1 cellular context compared by ENCODE assay signal in the genomic region with DNA sequence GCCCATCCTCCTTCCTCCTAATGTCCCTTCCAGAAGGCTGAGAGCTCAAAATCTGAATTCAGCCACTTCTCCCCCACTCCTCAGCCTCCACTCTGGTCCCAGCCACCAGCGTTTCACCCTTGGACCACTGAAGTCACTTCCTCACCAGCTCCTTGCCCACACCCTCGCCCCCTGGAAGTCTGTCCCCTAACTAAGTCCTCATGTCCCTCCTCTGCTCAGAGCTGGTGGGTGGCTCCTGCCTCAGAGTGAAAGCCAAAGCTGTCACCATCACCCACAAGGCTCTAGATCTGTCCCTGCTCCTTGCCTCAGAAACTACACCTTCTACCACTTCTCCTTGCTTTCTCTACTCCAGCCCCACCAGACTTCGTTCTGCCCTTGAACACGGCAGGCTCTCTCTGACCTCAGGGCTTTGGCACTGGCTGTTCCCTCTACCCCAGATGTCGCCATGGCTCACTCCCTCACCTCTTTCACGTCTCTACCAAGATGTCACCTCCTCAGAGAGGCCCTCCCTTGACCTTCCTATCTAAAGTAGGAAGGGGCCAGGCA.
TF ChIP-seq lines count a peak whose summit lies in the region.

No MANE protein-coding gene starts in this region.

TF ChIP-seq in GM23338, 12 proteins besides CTCF, POLR2A, EP300 and RAD21:
- TF ChIP-seq EZH2 (IDR thresholded peaks at IDR 0.05; ENCODE audit: low read depth, unreplicated experiment), result no peak
- TF ChIP-seq, protein P1, sequence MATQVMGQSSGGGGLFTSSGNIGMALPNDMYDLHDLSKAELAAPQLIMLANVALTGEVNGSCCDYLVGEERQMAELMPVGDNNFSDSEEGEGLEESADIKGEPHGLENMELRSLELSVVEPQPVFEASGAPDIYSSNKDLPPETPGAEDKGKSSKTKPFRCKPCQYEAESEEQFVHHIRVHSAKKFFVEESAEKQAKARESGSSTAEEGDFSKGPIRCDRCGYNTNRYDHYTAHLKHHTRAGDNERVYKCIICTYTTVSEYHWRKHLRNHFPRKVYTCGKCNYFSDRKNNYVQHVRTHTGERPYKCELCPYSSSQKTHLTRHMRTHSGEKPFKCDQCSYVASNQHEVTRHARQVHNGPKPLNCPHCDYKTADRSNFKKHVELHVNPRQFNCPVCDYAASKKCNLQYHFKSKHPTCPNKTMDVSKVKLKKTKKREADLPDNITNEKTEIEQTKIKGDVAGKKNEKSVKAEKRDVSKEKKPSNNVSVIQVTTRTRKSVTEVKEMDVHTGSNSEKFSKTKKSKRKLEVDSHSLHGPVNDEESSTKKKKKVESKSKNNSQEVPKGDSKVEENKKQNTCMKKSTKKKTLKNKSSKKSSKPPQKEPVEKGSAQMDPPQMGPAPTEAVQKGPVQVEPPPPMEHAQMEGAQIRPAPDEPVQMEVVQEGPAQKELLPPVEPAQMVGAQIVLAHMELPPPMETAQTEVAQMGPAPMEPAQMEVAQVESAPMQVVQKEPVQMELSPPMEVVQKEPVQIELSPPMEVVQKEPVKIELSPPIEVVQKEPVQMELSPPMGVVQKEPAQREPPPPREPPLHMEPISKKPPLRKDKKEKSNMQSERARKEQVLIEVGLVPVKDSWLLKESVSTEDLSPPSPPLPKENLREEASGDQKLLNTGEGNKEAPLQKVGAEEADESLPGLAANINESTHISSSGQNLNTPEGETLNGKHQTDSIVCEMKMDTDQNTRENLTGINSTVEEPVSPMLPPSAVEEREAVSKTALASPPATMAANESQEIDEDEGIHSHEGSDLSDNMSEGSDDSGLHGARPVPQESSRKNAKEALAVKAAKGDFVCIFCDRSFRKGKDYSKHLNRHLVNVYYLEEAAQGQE (IDR thresholded peaks at IDR 0.05; ENCODE audit: unreplicated experiment), result no peak
- no peak for TF ChIP-seq EZH2phosphoT487 (IDR thresholded peaks at IDR 0.05; ENCODE audit: unreplicated experiment)
- no peak for TF ChIP-seq NANOG (IDR thresholded peaks at IDR 0.05; ENCODE audit: borderline replicate concordance)
- TF ChIP-seq ZNF114 (CRISPR knock-in tag; IDR thresholded peaks at IDR 0.05), result no peak
- no peak for TF ChIP-seq CREB1 (CRISPR knock-in tag; IDR thresholded peaks at IDR 0.05; ENCODE audit: low read depth)
- TF ChIP-seq, protein P2, sequence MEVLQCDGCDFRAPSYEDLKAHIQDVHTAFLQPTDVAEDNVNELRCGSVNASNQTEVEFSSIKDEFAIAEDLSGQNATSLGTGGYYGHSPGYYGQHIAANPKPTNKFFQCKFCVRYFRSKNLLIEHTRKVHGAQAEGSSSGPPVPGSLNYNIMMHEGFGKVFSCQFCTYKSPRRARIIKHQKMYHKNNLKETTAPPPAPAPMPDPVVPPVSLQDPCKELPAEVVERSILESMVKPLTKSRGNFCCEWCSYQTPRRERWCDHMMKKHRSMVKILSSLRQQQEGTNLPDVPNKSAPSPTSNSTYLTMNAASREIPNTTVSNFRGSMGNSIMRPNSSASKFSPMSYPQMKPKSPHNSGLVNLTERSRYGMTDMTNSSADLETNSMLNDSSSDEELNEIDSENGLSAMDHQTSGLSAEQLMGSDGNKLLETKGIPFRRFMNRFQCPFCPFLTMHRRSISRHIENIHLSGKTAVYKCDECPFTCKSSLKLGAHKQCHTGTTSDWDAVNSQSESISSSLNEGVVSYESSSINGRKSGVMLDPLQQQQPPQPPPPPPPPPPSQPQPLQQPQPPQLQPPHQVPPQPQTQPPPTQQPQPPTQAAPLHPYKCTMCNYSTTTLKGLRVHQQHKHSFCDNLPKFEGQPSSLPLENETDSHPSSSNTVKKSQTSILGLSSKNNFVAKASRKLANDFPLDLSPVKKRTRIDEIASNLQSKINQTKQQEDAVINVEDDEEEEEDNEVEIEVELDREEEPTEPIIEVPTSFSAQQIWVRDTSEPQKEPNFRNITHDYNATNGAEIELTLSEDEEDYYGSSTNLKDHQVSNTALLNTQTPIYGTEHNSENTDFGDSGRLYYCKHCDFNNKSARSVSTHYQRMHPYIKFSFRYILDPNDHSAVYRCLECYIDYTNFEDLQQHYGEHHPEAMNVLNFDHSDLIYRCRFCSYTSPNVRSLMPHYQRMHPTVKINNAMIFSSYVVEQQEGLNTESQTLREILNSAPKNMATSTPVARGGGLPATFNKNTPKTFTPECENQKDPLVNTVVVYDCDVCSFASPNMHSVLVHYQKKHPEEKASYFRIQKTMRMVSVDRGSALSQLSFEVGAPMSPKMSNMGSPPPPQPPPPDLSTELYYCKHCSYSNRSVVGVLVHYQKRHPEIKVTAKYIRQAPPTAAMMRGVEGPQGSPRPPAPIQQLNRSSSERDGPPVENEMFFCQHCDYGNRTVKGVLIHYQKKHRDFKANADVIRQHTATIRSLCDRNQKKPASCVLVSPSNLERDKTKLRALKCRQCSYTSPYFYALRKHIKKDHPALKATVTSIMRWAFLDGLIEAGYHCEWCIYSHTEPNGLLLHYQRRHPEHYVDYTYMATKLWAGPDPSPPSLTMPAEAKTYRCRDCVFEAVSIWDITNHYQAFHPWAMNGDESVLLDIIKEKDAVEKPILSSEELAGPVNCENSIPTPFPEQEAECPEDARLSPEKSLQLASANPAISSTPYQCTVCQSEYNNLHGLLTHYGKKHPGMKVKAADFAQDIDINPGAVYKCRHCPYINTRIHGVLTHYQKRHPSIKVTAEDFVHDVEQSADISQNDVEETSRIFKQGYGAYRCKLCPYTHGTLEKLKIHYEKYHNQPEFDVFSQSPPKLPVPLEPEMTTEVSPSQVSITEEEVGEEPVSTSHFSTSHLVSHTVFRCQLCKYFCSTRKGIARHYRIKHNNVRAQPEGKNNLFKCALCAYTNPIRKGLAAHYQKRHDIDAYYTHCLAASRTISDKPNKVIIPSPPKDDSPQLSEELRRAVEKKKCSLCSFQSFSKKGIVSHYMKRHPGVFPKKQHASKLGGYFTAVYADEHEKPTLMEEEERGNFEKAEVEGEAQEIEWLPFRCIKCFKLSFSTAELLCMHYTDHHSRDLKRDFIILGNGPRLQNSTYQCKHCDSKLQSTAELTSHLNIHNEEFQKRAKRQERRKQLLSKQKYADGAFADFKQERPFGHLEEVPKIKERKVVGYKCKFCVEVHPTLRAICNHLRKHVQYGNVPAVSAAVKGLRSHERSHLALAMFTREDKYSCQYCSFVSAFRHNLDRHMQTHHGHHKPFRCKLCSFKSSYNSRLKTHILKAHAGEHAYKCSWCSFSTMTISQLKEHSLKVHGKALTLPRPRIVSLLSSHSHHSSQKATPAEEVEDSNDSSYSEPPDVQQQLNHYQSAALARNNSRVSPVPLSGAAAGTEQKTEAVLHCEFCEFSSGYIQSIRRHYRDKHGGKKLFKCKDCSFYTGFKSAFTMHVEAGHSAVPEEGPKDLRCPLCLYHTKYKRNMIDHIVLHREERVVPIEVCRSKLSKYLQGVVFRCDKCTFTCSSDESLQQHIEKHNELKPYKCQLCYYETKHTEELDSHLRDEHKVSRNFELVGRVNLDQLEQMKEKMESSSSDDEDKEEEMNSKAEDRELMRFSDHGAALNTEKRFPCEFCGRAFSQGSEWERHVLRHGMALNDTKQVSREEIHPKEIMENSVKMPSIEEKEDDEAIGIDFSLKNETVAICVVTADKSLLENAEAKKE (CRISPR knock-in tag; IDR thresholded peaks at IDR 0.05), result no peak
- no peak for TF ChIP-seq ZNF331 (CRISPR knock-in tag; IDR thresholded peaks at IDR 0.05; ENCODE audit: low read depth)
- TF ChIP-seq, protein P3, sequence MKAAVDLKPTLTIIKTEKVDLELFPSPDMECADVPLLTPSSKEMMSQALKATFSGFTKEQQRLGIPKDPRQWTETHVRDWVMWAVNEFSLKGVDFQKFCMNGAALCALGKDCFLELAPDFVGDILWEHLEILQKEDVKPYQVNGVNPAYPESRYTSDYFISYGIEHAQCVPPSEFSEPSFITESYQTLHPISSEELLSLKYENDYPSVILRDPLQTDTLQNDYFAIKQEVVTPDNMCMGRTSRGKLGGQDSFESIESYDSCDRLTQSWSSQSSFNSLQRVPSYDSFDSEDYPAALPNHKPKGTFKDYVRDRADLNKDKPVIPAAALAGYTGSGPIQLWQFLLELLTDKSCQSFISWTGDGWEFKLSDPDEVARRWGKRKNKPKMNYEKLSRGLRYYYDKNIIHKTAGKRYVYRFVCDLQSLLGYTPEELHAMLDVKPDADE (IDR thresholded peaks at IDR 0.05), result no peak
- TF ChIP-seq STAT1 (IDR thresholded peaks at IDR 0.05; ENCODE audit: unreplicated experiment), result no peak
- TF ChIP-seq POLR2AphosphoS5 (IDR thresholded peaks at IDR 0.05; ENCODE audit: low read depth), result no peak
